In the genomic region with DNA sequence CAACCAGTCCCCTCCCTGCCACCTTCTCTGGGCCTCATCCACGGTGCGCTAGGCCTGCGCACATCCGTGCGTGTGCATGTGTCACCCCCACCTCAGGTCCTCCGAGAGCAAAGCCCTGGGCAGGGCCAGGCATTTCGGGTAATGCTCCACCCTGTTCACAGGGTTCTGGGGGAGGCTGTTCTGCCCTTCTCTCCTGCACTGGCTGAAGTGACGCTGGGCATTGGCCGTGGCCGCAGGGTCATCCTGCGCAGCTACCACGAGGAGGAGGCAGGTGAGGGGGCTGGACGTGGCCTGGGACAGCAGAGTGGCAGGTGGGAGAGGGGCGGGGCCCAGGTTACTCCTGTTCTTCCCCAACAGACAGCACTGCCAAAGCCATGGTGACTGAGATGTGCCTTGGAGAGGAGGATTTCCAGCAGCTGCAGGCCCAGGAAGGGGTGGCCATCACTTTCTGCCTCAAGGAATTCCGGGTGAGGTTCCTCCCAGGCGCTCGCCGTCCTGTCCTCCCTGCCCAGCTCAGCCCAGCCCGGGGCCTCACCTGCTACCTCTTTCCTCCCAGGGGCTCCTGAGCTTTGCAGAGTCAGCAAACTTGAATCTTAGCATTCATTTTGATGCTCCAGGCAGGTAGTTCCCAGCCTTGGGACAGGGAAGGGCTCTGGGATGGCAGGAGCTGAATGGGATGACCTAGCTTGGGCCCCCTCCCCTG, we compare ENCODE assay signal across 1 cellular context.
TF ChIP-seq lines count a peak whose summit lies in the region.

No MANE protein-coding gene starts in this region.

TF ChIP-seq in SK-N-SH treated with all-trans-retinoic acid at 6 μM for 48 hours, 23 proteins besides CTCF, POLR2A, EP300 and RAD21 (continued from another document):
- TF ChIP-seq, protein P1, sequence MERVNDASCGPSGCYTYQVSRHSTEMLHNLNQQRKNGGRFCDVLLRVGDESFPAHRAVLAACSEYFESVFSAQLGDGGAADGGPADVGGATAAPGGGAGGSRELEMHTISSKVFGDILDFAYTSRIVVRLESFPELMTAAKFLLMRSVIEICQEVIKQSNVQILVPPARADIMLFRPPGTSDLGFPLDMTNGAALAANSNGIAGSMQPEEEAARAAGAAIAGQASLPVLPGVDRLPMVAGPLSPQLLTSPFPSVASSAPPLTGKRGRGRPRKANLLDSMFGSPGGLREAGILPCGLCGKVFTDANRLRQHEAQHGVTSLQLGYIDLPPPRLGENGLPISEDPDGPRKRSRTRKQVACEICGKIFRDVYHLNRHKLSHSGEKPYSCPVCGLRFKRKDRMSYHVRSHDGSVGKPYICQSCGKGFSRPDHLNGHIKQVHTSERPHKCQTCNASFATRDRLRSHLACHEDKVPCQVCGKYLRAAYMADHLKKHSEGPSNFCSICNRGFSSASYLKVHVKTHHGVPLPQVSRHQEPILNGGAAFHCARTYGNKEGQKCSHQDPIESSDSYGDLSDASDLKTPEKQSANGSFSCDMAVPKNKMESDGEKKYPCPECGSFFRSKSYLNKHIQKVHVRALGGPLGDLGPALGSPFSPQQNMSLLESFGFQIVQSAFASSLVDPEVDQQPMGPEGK (CRISPR knock-in tag; IDR thresholded peaks at IDR 0.05; ENCODE audit: borderline replicate concordance) = no peak
